Comparison of ENCODE assay signal across 19 cellular contexts in genomic region chr12:78038541-78038940, GRCh38.
DNase-seq lines count a peak whose midpoint lies in the region; ATAC-seq and TF ChIP-seq lines count a peak whose summit lies in the region.
"Had no signal": no experiment of that assay in that cellular context is flagged by ENCODE, and none has a peak within 500 bp of the region (broad histone marks: within the 10 kb centered on the region; RNA-seq: fewer than 3 reads in every experiment).

No MANE protein-coding gene starts in this region.

- H3K9me3 ChIP-seq in upper lobe of right lung: no peaks in the 10 kb centered on the region
- H3K9me3 ChIP-seq: A549, BE2C, MG63 had no signal

- H3K27ac ChIP-seq in upper lobe of right lung: no peak overlapping the region
- H3K27ac ChIP-seq: A549 had no signal

- TF ChIP-seq CTCF in NB4 (IDR thresholded peaks at IDR 0.05; ENCODE audit: low read depth, low read length): no peak
- TF ChIP-seq CTCF in nephron (IDR thresholded peaks at IDR 0.05; ENCODE audit: unreplicated experiment in 3 of 3): no peak
- no peak for TF ChIP-seq CTCF in upper lobe of right lung (IDR thresholded peaks at IDR 0.05)

- H3K36me3 ChIP-seq in upper lobe of right lung: no peaks in the 10 kb centered on the region
- H3K36me3 ChIP-seq: BE2C, MG63 had no signal

- DNase-seq in NB4 (ENCODE audit: low read depth) (no peak), cerebellar cortex (ENCODE audit: low spot score) (peak; percentile 65), upper lobe of right lung (no peak), SHP77 treated with DMSO at 0.1 percent for 48 hours (lab: John Stamatoyannopoulos, UW) (no peak), SW 1271 (lab: John Stamatoyannopoulos, UW) (no peak)
- DNase-seq: BE2C, DMS53, MG63, NCI-H1092, NCI-H1694, NCI-H2081, NCI-H446, NCI-H526, PC-3, Right ventricle myocardium superior had no signal

- peak overlapping the region; percentile 60 to 91 (median 81) for H3K27ac Mint-ChIP-seq in nephron

- no peaks in the 10 kb centered on the region for H3K27me3 Mint-ChIP-seq in nephron (ENCODE audit: low read depth)

- H3K27me3 ChIP-seq in upper lobe of right lung: no peaks in the 10 kb centered on the region
- H3K27me3 ChIP-seq: MG63 had no signal

- H3K4me3 ChIP-seq in NB4 (ENCODE audit: low read depth, low read length): peak overlapping the region; percentile 60
- peak overlapping the region; percentile 34 for H3K4me3 ChIP-seq in upper lobe of right lung
- H3K4me3 ChIP-seq: A549, K562, MG63 had no signal

- intact Hi-C loops in upper lobe of right lung (cut with DNase I): no loop called here

- ATAC-seq in upper lobe of right lung (no peak), HG02588 (IDR thresholded peaks at IDR 0.05; ENCODE audit: unreplicated experiment) (no peak)
- ATAC-seq: A549, K562, PC-3 had no signal

- H3K4me1 ChIP-seq in upper lobe of right lung: no peaks in the 10 kb centered on the region
- H3K4me1 ChIP-seq: A549, BE2C had no signal

- H3K4me1 Mint-ChIP-seq in nephron: peaks cover 46% of the 10 kb centered on the region

- H3K36me3 Mint-ChIP-seq in nephron (ENCODE audit: low read depth): peaks cover 23% of the 10 kb centered on the region

- peaks cover 12% of the 10 kb centered on the region for H3K9me3 Mint-ChIP-seq in nephron

- H3K4me3 Mint-ChIP-seq in nephron: peak overlapping the region; percentile 9 to 37 (median 28)

- TF ChIP-seq POLR2A in NB4 (IDR thresholded peaks at IDR 0.05; ENCODE audit: extremely low read depth, insufficient read length): no peak
